In the genomic region with DNA sequence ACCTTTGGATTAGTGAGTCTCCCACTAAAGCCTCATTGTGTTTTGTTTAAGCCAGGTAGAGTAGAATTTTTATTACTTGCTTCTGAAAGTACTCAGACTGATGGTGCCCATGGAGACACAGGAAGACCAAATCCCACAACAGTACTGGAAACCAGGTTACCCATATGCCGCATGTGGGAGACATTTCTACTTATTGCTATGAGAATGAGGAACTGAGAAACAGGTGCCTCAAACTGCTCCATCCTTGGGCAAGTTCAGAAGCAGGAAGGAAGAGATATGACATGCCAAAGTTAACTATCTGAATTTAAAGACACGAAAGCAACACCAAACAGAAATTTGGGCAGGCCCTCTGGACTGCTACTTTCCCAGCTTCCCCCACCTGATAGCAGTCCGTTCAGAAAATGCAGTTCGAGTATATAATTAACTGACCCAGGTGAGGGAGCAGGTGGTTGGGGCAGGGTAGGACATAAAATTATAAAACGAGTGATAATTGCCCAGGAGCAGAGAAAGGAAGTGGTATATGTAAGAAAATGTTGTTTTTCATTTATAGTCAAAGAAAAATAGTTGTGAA, we compare ENCODE assay signal across 9 cellular contexts.
DNase-seq lines count a peak whose midpoint lies in the region; ATAC-seq and TF ChIP-seq lines count a peak whose summit lies in the region.
"Had no signal": no experiment of that assay in that cellular context is flagged by ENCODE, and none has a peak within 500 bp of the region (broad histone marks: within the 10 kb centered on the region; RNA-seq: fewer than 3 reads in every experiment).

No MANE protein-coding gene starts in this region.

- H3K36me3 Mint-ChIP-seq in activated CD4-positive, alpha-beta T cell treated with anti-CD3 and anti-CD28 coated beads, Interleukin-2, amount 10 ng/mL, durations not matched to agents 24 days and 14 days (ENCODE audit: low read depth): no peaks in the 10 kb centered on the region

- ATAC-seq in GM18861 (IDR thresholded peaks at IDR 0.05; ENCODE audit: unreplicated experiment): peak; percentile 96
- ATAC-seq in GM21717 (IDR thresholded peaks at IDR 0.05; ENCODE audit: unreplicated experiment): peak; percentile 99
- ATAC-seq in HG03196 (IDR thresholded peaks at IDR 0.05; ENCODE audit: unreplicated experiment): peak; percentile 95
- ATAC-seq in heart left ventricle: no peak

- no peak overlapping the region for H3K27ac Mint-ChIP-seq in activated CD4-positive, alpha-beta T cell treated with anti-CD3 and anti-CD28 coated beads, Interleukin-2, amount 10 ng/mL, durations not matched to agents 24 days and 14 days

- no peak overlapping the region for H3K4me3 Mint-ChIP-seq in activated CD4-positive, alpha-beta T cell treated with anti-CD3 and anti-CD28 coated beads, Interleukin-2, amount 10 ng/mL, durations not matched to agents 24 days and 14 days

- no peaks in the 10 kb centered on the region for H3K27me3 Mint-ChIP-seq in activated CD4-positive, alpha-beta T cell treated with anti-CD3 and anti-CD28 coated beads, Interleukin-2, amount 10 ng/mL, durations not matched to agents 24 days and 14 days

- H3K27me3 ChIP-seq in right atrium auricular region (no peaks in the 10 kb centered on the region), heart left ventricle (no peaks in the 10 kb centered on the region)

- H3K4me1 ChIP-seq in right atrium auricular region (no peaks in the 10 kb centered on the region), heart left ventricle (no peaks in the 10 kb centered on the region)

- 70 to 82% (median 77%) methylated on average over 5 of the region's 5 CpGs for WGBS in heart left ventricle, 4 donors

- H3K9me3 ChIP-seq in right atrium auricular region: peaks cover 0 to 5% of the 10 kb centered on the region in 2 donors
- peaks cover 0 to 6% (median 0%) of the 10 kb centered on the region in 12 donors for H3K9me3 ChIP-seq in heart left ventricle

- no peak for TF ChIP-seq POLR2A in heart left ventricle (IDR thresholded peaks at IDR 0.05)

- DNase-seq in SKM-1 treated with dmso at 0.1 percent for 144 hours (lab: John Stamatoyannopoulos, UW; ENCODE audit: unreplicated experiment) (peak; percentile 77), right atrium auricular region (ENCODE audit: low spot score) (no peak), heart left ventricle (no peak)
- no peak for DNase-seq in stimulated activated naive CD4-positive, alpha-beta T cell treated with Interleukin-2 at 50 U/mL for 16 hours (lab: John Stamatoyannopoulos, UW)
- no peak for DNase-seq in activated CD4-positive, alpha-beta T cell treated with anti-CD3 and anti-CD28 coated beads, Interleukin-2, amount 10 ng/mL, durations not matched to agents 24 days and 14 days
- DNase-seq: H7 had no signal

- H3K4me1 Mint-ChIP-seq in activated CD4-positive, alpha-beta T cell treated with anti-CD3 and anti-CD28 coated beads, Interleukin-2, amount 10 ng/mL, durations not matched to agents 24 days and 14 days: no peaks in the 10 kb centered on the region

- intact Hi-C loops in heart left ventricle (cut with DNase I): no loop called here
- intact Hi-C loops in activated CD4-positive, alpha-beta T cell treated with anti-CD3 and anti-CD28 coated beads, Interleukin-2, amount 10 ng/mL, durations not matched to agents 24 days and 14 days (cut with micrococcal nuclease): no loop called here

- TF ChIP-seq CTCF in right atrium auricular region (IDR thresholded peaks at IDR 0.05): no peak
- no peak for TF ChIP-seq CTCF in heart left ventricle (IDR thresholded peaks at IDR 0.05)

- H3K27ac ChIP-seq in right atrium auricular region (no peak overlapping the region), heart left ventricle (no peak overlapping the region)

- no peak overlapping the region for H3K4me3 ChIP-seq in right atrium auricular region
- H3K4me3 ChIP-seq in heart left ventricle: no peak overlapping the region

- H3K9me3 Mint-ChIP-seq in activated CD4-positive, alpha-beta T cell treated with anti-CD3 and anti-CD28 coated beads, Interleukin-2, amount 10 ng/mL, durations not matched to agents 24 days and 14 days: peaks cover 4% of the 10 kb centered on the region

- no peaks in the 10 kb centered on the region for H3K36me3 ChIP-seq in right atrium auricular region
- H3K36me3 ChIP-seq in heart left ventricle: no peaks in the 10 kb centered on the region

Comparison
In these comparisons a context has a peak if more than half of its experiments do, and no peak if none do; other contexts are left out.
1. ATAC-seq: peak in GM18861 (single experiment), GM21717 (single experiment) and HG03196 (single experiment); none in heart left ventricle (0 of 4).